ENCODE assay signal across 33 cellular contexts in genomic region chr13:59312776-59313175, GRCh38.
DNase-seq lines count a peak whose midpoint lies in the region; ATAC-seq, FAIRE-seq and TF ChIP-seq lines count a peak whose summit lies in the region.
"Had no signal": no experiment of that assay in that cellular context is flagged by ENCODE, and none has a peak within 500 bp of the region (broad histone marks: within the 10 kb centered on the region; RNA-seq: fewer than 3 reads in every experiment).

No MANE protein-coding gene starts in this region.

- 49 to 63% methylated on average over 3 of the region's 3 CpGs for WGBS in body of pancreas, 2 donors
- 54 to 75% methylated on average over 3 of the region's 3 CpGs for WGBS in pancreas, 2 donors

- H3K27ac ChIP-seq in body of pancreas (no peak overlapping the region), pancreas (no peak overlapping the region)
- H3K27ac ChIP-seq: 22Rv1; A549; BLaER1; BLaER1 treated with 17β-estradiol and CSF1 and Interleukin-3, amounts not matched to agents 10 nM and 100 nM; C4-2B had no signal

- intact Hi-C loops in body of pancreas (cut with DNase I) (loop anchor here (10.0 kb wide), 1 partner anchor 418 kb away; no protein-coding TSS in a partner anchor), pancreas (cut with DNase I) (no loop called here), head of caudate nucleus (cut with DNase I) (no loop called here)

- H3K9me3 ChIP-seq in body of pancreas: no peaks in the 10 kb centered on the region
- no peaks in the 10 kb centered on the region for H3K9me3 ChIP-seq in pancreas
- H3K9me3 ChIP-seq: A549, BE2C, BLaER1, Caco-2 had no signal

- H3K4me3 ChIP-seq in body of pancreas (no peak overlapping the region), pancreas (no peak overlapping the region)
- H3K4me3 ChIP-seq: A549; BLaER1; BLaER1 treated with 17β-estradiol and CSF1 and Interleukin-3, amounts not matched to agents 10 nM and 100 nM had no signal

- FAIRE-seq in pancreas (lab: Jason Lieb, UNC): no peak
- FAIRE-seq: A204.1, A549, D721Med had no signal

- ATAC-seq in body of pancreas (peak; percentile 62), pancreas (peak in 3 of 4 donors; percentile 51 to 81 (median 65)), omental fat pad (ENCODE audit: low FRiP score) (no peak)
- ATAC-seq in activated CD4-positive, CD25-positive, alpha-beta regulatory T cell treated with anti-CD3 and anti-CD28 coated beads, Interleukin-2, amount 50 U/mL, for 24 hours: no peak
- ATAC-seq: A549; CD8-positive, alpha-beta T cell had no signal

- peaks cover 19% of the 10 kb centered on the region for H3K4me1 ChIP-seq in body of pancreas
- peaks cover 0 to 7% (median 6%) of the 10 kb centered on the region in 3 donors for H3K4me1 ChIP-seq in pancreas
- H3K4me1 ChIP-seq: A549, BE2C, BLaER1 had no signal

- no peak for TF ChIP-seq POLR2A in body of pancreas (IDR thresholded peaks at IDR 0.05)

- H3K36me3 ChIP-seq in body of pancreas (replicated peaks in 1 of 2; ENCODE audit: insufficient read depth in 1 of 2, low read depth in 2 of 2) (no peaks in the 10 kb centered on the region), pancreas (no peaks in the 10 kb centered on the region)
- H3K36me3 ChIP-seq: BE2C; BLaER1; BLaER1 treated with 17β-estradiol and CSF1 and Interleukin-3, amounts not matched to agents 10 nM and 100 nM had no signal

- H3K27me3 ChIP-seq in body of pancreas (no peaks in the 10 kb centered on the region), pancreas (no peaks in the 10 kb centered on the region)
- H3K27me3 ChIP-seq: BE2C; BLaER1; BLaER1 treated with 17β-estradiol and CSF1 and Interleukin-3, amounts not matched to agents 10 nM and 100 nM had no signal

- TF ChIP-seq CTCF in body of pancreas (IDR thresholded peaks at IDR 0.05) (no peak), pancreas (IDR thresholded peaks at IDR 0.05) (no peak), omental fat pad (IDR thresholded peaks at IDR 0.05) (no peak)

- DNase-seq in NCI-H69 (lab: John Stamatoyannopoulos, UW) (peak; percentile 29), body of pancreas (peak in 2 of 4 donors; percentile 7 to 36), pancreas (peak in 1 of 6 donors; percentile 22), omental fat pad (ENCODE audit: low spot score) (no peak), head of caudate nucleus (no peak)
- DNase-seq: 8988T; ACHN; AML-193; BE2C; C1 segment of cervical spinal cord; Caco-2; Calu3; CD4-positive, alpha-beta memory T cell; CD4-positive, alpha-beta T cell; CD4-positive, CD25-positive, alpha-beta regulatory T cell; CD8-positive, alpha-beta memory T cell; CD8-positive, alpha-beta T cell; COR-L47; DMS 273 treated with DMSO at 0.1 percent for 48 hours; DMS153; DMS53; DMS79; DMS79 treated with DMSO at 0.1 percent for 48 hours; DND-41; EL had no signal

Comparison
In these comparisons a context has a peak if more than half of its experiments do, and no peak if none do; other contexts are left out.
1. ATAC-seq: peak in body of pancreas (single experiment) and pancreas (3 of 4); none in omental fat pad (single experiment) and activated CD4-positive, CD25-positive, alpha-beta regulatory T cell treated with anti-CD3 and anti-CD28 coated beads, Interleukin-2, amount 50 U/mL, for 24 hours (0 of 2).